ENCODE assay signal across 25 cellular contexts in the genomic region with DNA sequence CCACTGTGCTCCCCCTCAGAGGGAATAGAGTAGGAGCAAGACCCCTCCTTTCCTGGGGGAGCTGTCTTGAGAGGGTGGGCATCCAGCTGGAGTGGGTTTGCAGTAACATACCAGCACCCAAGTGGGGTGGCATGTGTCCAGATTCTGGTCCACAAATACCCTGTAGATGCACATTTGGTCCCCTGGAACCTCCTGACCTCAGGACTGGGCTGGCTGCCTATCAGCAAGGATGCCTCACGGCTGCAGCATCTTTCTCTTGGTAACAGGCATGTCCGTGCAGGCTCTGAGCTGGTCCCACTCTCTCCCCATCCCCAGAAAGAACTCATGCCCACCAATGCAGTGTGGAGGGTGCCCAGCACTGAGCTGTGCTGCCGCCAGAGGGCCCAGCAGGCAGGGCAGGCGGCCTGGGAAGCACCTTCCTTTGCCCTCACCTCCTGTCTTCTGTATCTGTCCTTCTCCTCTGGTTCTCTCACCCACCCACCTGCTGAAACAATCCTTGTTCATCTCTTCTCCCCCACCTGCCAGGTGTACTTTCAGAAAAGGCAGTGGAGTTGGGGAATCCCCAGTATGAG. TPM values are rescaled to one million over a fixed set of nuclear protein-coding genes. Genes with fewer than 3 reads are reported as not detected.
DNase-seq lines count a peak whose midpoint lies in the region; ATAC-seq and TF ChIP-seq lines count a peak whose summit lies in the region.
"Had no signal": no experiment of that assay in that cellular context is flagged by ENCODE, and none has a peak within 500 bp of the region (broad histone marks: within the 10 kb centered on the region; RNA-seq: fewer than 3 reads in every experiment).

No MANE protein-coding gene starts in this region.

- no peaks in the 10 kb centered on the region for H4K20me1 ChIP-seq in H9 (ENCODE audit: control insufficient read depth, insufficient read depth, insufficient read length)

- no peak overlapping the region for H3K4me2 ChIP-seq in H9 (ENCODE audit: insufficient read depth, insufficient read length, low read length)

- H2BK12ac ChIP-seq in H9 (ENCODE audit: insufficient read length, low read depth, low read length), result no peak overlapping the region

- no peak overlapping the region for H3K27ac ChIP-seq in H9 (ENCODE audit: insufficient read length, low read depth, low read length)
- H3K27ac ChIP-seq: brain microvascular endothelial cell, esophagus squamous epithelium, gastrocnemius medialis, thoracic aorta had no signal

- no peak overlapping the region for H4K91ac ChIP-seq in H9 (ENCODE audit: insufficient read length, low read depth, low read length)

- no peak overlapping the region for H3K23ac ChIP-seq in H9 (ENCODE audit: insufficient read length, low read depth, low read length)

- no peak overlapping the region for H2BK15ac ChIP-seq in H9 (ENCODE audit: low read depth, low read length)

- H3K9ac ChIP-seq in H9 (ENCODE audit: extremely low read depth, insufficient read length, low read length), result no peak overlapping the region

- H3K27me3 Mint-ChIP-seq in H9 (ENCODE audit: low read depth), result no peaks in the 10 kb centered on the region; the same call in 1 of the 2 replicates
- H3K27me3 Mint-ChIP-seq in T-helper 17 cell, result peaks cover 38% of the 10 kb centered on the region
- H3K27me3 Mint-ChIP-seq in T-helper 2 cell treated with Interferon-gamma antibody and Interleukin-4, amounts not matched to agents 5 μg/mL and 100 μg/mL, for 36 hours (ENCODE audit: low read depth), result no peaks in the 10 kb centered on the region
- H3K27me3 Mint-ChIP-seq: progenitor cell of endocrine pancreas had no signal

- H3K9me3 Mint-ChIP-seq in H9, result no peaks in the 10 kb centered on the region
- H3K9me3 Mint-ChIP-seq in T-helper 2 cell treated with Interferon-gamma antibody and Interleukin-4, amounts not matched to agents 5 μg/mL and 100 μg/mL, for 36 hours, result no peaks in the 10 kb centered on the region
- H3K9me3 Mint-ChIP-seq: effector memory CD8-positive, alpha-beta T cell; HFFc6 had no signal

- peaks cover 6% of the 10 kb centered on the region; the same call in 1 of the 2 replicates for H3K4me1 ChIP-seq in H9 (ENCODE audit: insufficient read depth, low read length)

- no peak overlapping the region for H3K56ac ChIP-seq in H9 (ENCODE audit: insufficient read length, low read depth, low read length)

- H3K36me3 Mint-ChIP-seq in H9 (ENCODE audit: insufficient read depth in 1 of 3, low read depth in 3 of 3) (peaks cover 22 to 42% (median 38%) of the 10 kb centered on the region in 3 experiments; a peak in 6 of 7 replicates), T-helper 17 cell (ENCODE audit: low read depth) (peaks cover 2% of the 10 kb centered on the region)
- no peaks in the 10 kb centered on the region for H3K36me3 Mint-ChIP-seq in T-helper 2 cell treated with Interferon-gamma antibody and Interleukin-4, amounts not matched to agents 5 μg/mL and 100 μg/mL, for 36 hours (ENCODE audit: low read depth)
- H3K36me3 Mint-ChIP-seq: CD4-positive, CD25-positive, alpha-beta regulatory T cell had no signal

- TF ChIP-seq CTCF in GM12873 (IDR thresholded peaks at IDR 0.05; ENCODE audit: insufficient read depth, low read depth, low read length, missing control alignments), result peak; percentile 30
- TF ChIP-seq CTCF in H9 (conservative IDR thresholded peaks at IDR 0.05), result peak; percentile 38; the same call in 1 of the 3 replicates

- no peaks in the 10 kb centered on the region for H3K79me1 ChIP-seq in H9 (ENCODE audit: insufficient read depth, low read depth, low read length, poor library complexity, severe bottlenecking)

- H3K4me3 Mint-ChIP-seq in H9 (no peak overlapping the region; a peak in 1 of 5 replicates), T-helper 17 cell (no peak overlapping the region)
- H3K4me3 Mint-ChIP-seq in T-helper 2 cell treated with Interferon-gamma antibody and Interleukin-4, amounts not matched to agents 5 μg/mL and 100 μg/mL, for 36 hours, result no peak overlapping the region
- H3K4me3 Mint-ChIP-seq: activated CD8-positive, alpha-beta T cell treated with anti-CD3 and anti-CD28 coated beads, Interleukin-2, amount 10 ng/mL, durations not matched to agents 7 days and 5 days; CD4-positive, CD25-positive, alpha-beta regulatory T cell; effector memory CD8-positive, alpha-beta T cell; HFFc6 had no signal

- H2BK120ac ChIP-seq in H9 (ENCODE audit: low read depth, low read length, poor library complexity, severe bottlenecking), result no peak overlapping the region

- H3K4me1 Mint-ChIP-seq in H9 (peaks cover 7 to 12% of the 10 kb centered on the region in 2 experiments; a peak in 2 of 4 replicates), T-helper 17 cell (no peaks in the 10 kb centered on the region)
- no peaks in the 10 kb centered on the region for H3K4me1 Mint-ChIP-seq in T-helper 2 cell treated with Interferon-gamma antibody and Interleukin-4, amounts not matched to agents 5 μg/mL and 100 μg/mL, for 36 hours (ENCODE audit: low read depth)
- H3K4me1 Mint-ChIP-seq: CD4-positive, CD25-positive, alpha-beta regulatory T cell had no signal

- no peak overlapping the region for H2BK5ac ChIP-seq in H9 (ENCODE audit: insufficient read length, low read length)

- no peak overlapping the region for H2AFZ ChIP-seq in H9 (ENCODE audit: low read length)

- no peak overlapping the region for H4K8ac ChIP-seq in H9 (replicated peaks; ENCODE audit: insufficient read length, low read depth, low read length)

- H3K27ac Mint-ChIP-seq in H9 (peak overlapping the region in 1 of 3 experiments; percentile 5; a peak in 3 of 7 replicates), T-helper 17 cell (peak overlapping the region; percentile 6)
- H3K27ac Mint-ChIP-seq in T-helper 2 cell treated with Interferon-gamma antibody and Interleukin-4, amounts not matched to agents 5 μg/mL and 100 μg/mL, for 36 hours, result no peak overlapping the region
- H3K27ac Mint-ChIP-seq: activated CD8-positive, alpha-beta T cell treated with anti-CD3 and anti-CD28 coated beads, Interleukin-2, amount 10 ng/mL, durations not matched to agents 7 days and 5 days; effector memory CD8-positive, alpha-beta T cell had no signal

- no peak overlapping the region for H2AK5ac ChIP-seq in H9 (ENCODE audit: insufficient read length, low read length)

- intact Hi-C loops in sciatic nerve (cut with DNase I), result no loop called here

- H3K23me2 ChIP-seq in H9 (ENCODE audit: insufficient read length, low read depth, low read length, poor library complexity, severe bottlenecking), result no peaks in the 10 kb centered on the region

- H3K18ac ChIP-seq in H9 (ENCODE audit: insufficient read length, low read depth, low read length), result no peak overlapping the region

- no CpG with 5 or more reads among the region's 4 CpGs for WGBS in H9 (ENCODE audit: extremely low coverage, insufficient read length, low lambda C conversion rate)

- no peak overlapping the region; the same call in 1 of the 2 replicates for H3K14ac ChIP-seq in H9 (ENCODE audit: insufficient read depth, low read length)

- DNase-seq in H9 (no peak), T-helper 17 cell (no peak), sciatic nerve (ENCODE audit: low spot score) (peak; percentile 52), left lobe of liver (ENCODE audit: low spot score) (no peak), DMS79 (lab: John Stamatoyannopoulos, UW) (no peak), HT-29 (ENCODE audit: low spot score) (no peak)
- no peak for DNase-seq in T-helper 2 cell treated with Interferon-gamma antibody and Interleukin-4, amounts not matched to agents 5 μg/mL and 100 μg/mL, for 36 hours (ENCODE audit: low spot score)
- DNase-seq: activated CD4-positive, CD25-positive, alpha-beta regulatory T cell treated with anti-CD3 and anti-CD28 coated beads, Interleukin-2, amount 50 U/mL, for 72 hours; activated CD8-positive, alpha-beta T cell treated with anti-CD3 and anti-CD28 coated beads, Interleukin-2, amount 10 ng/mL, durations not matched to agents 7 days and 5 days; activated gamma-delta T cell; brain microvascular endothelial cell; CD4-positive, CD25-positive, alpha-beta regulatory T cell; DMS 273 treated with DMSO at 0.1 percent for 48 hours; effector memory CD8-positive, alpha-beta T cell; esophagus squamous epithelium; gastrocnemius medialis; HFFc6; hypothalamus; mucosa of descending colon; NCI-H1417; NCI-H524 treated with DMSO at 0.1 percent for 48 hours; stimulated activated CD4-positive, alpha-beta T cell treated with anti-CD3 and anti-CD28 coated beads, Interleukin-1b, Interleukin-23, amount 100 ng/mL, for 48 hours had no signal

- no peak overlapping the region for H3T11ph ChIP-seq in H9 (ENCODE audit: low read length)

- no peaks in the 10 kb centered on the region for H3K79me2 ChIP-seq in H9 (ENCODE audit: insufficient read depth, low read length)

- no peaks in the 10 kb centered on the region for H3K9me3 ChIP-seq in H9 (ENCODE audit: control insufficient read depth, low read depth, low read length)
- no peaks in the 10 kb centered on the region for H3K9me3 ChIP-seq in T-helper 17 cell (ENCODE audit: control insufficient read depth, low read length, poor library complexity, severe bottlenecking)
- H3K9me3 ChIP-seq: esophagus squamous epithelium, gastrocnemius medialis, mucosa of descending colon, thoracic aorta had no signal

- no peaks in the 10 kb centered on the region for H3K27me3 ChIP-seq in H9 (ENCODE audit: insufficient read depth, low read length)
- H3K27me3 ChIP-seq: brain microvascular endothelial cell, esophagus squamous epithelium, gastrocnemius medialis had no signal

- ATAC-seq in T-helper 17 cell (no peak), sciatic nerve (no peak), left lobe of liver (no peak)
- ATAC-seq: activated CD8-positive, alpha-beta T cell treated with anti-CD3 and anti-CD28 coated beads, Interleukin-2, amount 10 ng/mL, durations not matched to agents 7 days and 5 days; effector memory CD8-positive, alpha-beta T cell; gastrocnemius medialis; mucosa of descending colon had no signal

- no peak overlapping the region for H4K5ac ChIP-seq in H9 (ENCODE audit: insufficient read length, low read depth, low read length)

- no peak overlapping the region for H2BK20ac ChIP-seq in H9 (ENCODE audit: low read depth, low read length, poor library complexity, severe bottlenecking)

- no peak overlapping the region for H3K4ac ChIP-seq in H9 (ENCODE audit: low read depth, low read length)

RNA-seq across cellular contexts. Expression of a gene that starts 47.4 kb away (rescaled TPM):
- total RNA-seq in H9 (2021) (38.7 and 38.9 TPM in 2 replicates), T-helper 17 cell (10 to 100 TPM; 62.6 to 74.9 TPM), sciatic nerve (163 TPM), left lobe of liver (28.6 TPM)
- 27.4 and 33.5 TPM in 2 replicates for total RNA-seq in HT-29 (2014; rRNA removed; shearing (Covaris generic))

RNA-seq across cellular contexts. Expression of a gene that starts 47.5 kb away (rescaled TPM):
- total RNA-seq in H9 (2021), result 89.5 and 95.5 TPM in 2 replicates
- 10 to 100 TPM; 18.1 to 19.0 TPM for total RNA-seq in T-helper 17 cell
- 16.0 TPM for total RNA-seq in sciatic nerve
- 12.0 TPM for total RNA-seq in left lobe of liver
- 31.7 and 43.9 TPM in 2 replicates for total RNA-seq in HT-29 (2014; rRNA removed; shearing (Covaris generic))
